1 cellular context compared by ENCODE assay signal in the genomic region with DNA sequence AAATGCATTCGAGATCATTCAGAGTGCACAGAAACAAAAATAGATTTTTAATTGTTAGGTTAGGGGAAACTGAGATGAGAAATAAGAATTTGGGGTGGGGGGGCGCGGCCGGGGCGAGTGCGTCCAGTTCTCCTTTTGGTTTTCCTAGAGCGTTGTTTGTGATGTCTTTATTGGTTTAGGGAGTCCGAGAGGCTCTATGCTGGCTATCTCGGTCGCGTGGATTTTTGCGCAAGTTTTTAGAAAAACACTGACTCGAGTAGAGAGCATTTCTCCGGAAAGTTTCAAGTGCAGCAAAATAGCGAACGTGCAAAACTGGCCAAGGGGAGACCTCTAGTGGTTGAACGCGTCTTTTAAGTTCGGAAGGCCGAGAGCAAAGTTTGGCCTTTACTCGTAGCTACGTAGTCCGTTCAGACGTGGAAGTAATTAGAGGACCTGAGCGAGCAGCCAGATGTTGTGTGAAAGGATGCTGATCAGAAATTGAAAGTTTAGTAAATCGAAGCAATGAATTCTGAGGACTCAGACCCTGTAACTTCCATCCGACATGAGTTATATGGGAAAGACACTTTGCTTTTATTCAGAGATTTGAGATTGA.
A peak's percentile ranks its signal among the peaks of the same experiment; 100 is the strongest.
TF ChIP-seq lines count a peak whose summit lies in the region.

No MANE protein-coding gene starts in this region.

TF ChIP-seq in HepG2, 621 proteins besides CTCF, POLR2A, EP300 and RAD21 (continued from another document and continues in another):
- TF ChIP-seq, protein P1, sequence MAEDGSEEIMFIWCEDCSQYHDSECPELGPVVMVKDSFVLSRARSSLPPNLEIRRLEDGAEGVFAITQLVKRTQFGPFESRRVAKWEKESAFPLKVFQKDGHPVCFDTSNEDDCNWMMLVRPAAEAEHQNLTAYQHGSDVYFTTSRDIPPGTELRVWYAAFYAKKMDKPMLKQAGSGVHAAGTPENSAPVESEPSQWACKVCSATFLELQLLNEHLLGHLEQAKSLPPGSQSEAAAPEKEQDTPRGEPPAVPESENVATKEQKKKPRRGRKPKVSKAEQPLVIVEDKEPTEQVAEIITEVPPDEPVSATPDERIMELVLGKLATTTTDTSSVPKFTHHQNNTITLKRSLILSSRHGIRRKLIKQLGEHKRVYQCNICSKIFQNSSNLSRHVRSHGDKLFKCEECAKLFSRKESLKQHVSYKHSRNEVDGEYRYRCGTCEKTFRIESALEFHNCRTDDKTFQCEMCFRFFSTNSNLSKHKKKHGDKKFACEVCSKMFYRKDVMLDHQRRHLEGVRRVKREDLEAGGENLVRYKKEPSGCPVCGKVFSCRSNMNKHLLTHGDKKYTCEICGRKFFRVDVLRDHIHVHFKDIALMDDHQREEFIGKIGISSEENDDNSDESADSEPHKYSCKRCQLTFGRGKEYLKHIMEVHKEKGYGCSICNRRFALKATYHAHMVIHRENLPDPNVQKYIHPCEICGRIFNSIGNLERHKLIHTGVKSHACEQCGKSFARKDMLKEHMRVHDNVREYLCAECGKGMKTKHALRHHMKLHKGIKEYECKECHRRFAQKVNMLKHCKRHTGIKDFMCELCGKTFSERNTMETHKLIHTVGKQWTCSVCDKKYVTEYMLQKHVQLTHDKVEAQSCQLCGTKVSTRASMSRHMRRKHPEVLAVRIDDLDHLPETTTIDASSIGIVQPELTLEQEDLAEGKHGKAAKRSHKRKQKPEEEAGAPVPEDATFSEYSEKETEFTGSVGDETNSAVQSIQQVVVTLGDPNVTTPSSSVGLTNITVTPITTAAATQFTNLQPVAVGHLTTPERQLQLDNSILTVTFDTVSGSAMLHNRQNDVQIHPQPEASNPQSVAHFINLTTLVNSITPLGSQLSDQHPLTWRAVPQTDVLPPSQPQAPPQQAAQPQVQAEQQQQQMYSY (CRISPR knock-in tag; IDR thresholded peaks at IDR 0.05): no peak
- peak; percentile 53; the same call in 1 of the 2 replicates for TF ChIP-seq ZMYM4 (CRISPR knock-in tag; IDR thresholded peaks at IDR 0.05)
- no peak for TF ChIP-seq SNRNP70 (IDR thresholded peaks at IDR 0.05; ENCODE audit: low read depth, low read length)
- TF ChIP-seq REPIN1 (CRISPR knock-in tag; IDR thresholded peaks at IDR 0.05; ENCODE audit: borderline replicate concordance, low read depth): no peak
- TF ChIP-seq, protein P2, sequence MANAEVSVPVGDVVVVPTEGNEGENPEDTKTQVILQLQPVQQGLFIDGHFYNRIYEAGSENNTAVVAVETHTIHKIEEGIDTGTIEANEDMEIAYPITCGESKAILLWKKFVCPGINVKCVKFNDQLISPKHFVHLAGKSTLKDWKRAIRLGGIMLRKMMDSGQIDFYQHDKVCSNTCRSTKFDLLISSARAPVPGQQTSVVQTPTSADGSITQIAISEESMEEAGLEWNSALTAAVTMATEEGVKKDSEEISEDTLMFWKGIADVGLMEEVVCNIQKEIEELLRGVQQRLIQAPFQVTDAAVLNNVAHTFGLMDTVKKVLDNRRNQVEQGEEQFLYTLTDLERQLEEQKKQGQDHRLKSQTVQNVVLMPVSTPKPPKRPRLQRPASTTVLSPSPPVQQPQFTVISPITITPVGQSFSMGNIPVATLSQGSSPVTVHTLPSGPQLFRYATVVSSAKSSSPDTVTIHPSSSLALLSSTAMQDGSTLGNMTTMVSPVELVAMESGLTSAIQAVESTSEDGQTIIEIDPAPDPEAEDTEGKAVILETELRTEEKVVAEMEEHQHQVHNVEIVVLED (CRISPR knock-in tag; IDR thresholded peaks at IDR 0.05; ENCODE audit: borderline replicate concordance): no peak
- no peak for TF ChIP-seq ZC3H4 (CRISPR knock-in tag; IDR thresholded peaks at IDR 0.05; ENCODE audit: borderline replicate concordance)
- TF ChIP-seq, protein P3, sequence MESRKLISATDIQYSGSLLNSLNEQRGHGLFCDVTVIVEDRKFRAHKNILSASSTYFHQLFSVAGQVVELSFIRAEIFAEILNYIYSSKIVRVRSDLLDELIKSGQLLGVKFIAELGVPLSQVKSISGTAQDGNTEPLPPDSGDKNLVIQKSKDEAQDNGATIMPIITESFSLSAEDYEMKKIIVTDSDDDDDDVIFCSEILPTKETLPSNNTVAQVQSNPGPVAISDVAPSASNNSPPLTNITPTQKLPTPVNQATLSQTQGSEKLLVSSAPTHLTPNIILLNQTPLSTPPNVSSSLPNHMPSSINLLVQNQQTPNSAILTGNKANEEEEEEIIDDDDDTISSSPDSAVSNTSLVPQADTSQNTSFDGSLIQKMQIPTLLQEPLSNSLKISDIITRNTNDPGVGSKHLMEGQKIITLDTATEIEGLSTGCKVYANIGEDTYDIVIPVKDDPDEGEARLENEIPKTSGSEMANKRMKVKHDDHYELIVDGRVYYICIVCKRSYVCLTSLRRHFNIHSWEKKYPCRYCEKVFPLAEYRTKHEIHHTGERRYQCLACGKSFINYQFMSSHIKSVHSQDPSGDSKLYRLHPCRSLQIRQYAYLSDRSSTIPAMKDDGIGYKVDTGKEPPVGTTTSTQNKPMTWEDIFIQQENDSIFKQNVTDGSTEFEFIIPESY (CRISPR knock-in tag; IDR thresholded peaks at IDR 0.05): no peak
- TF ChIP-seq ZNF530 (CRISPR knock-in tag; IDR thresholded peaks at IDR 0.05; ENCODE audit: low read depth): no peak
- TF ChIP-seq ZFY (CRISPR knock-in tag; IDR thresholded peaks at IDR 0.05): peak; percentile 32; the same call in 1 of the 2 replicates
- TF ChIP-seq KDM3A (CRISPR knock-in tag; IDR thresholded peaks at IDR 0.05; ENCODE audit: low read depth): peak; percentile 56; the same call in 1 of the 2 replicates
- TF ChIP-seq, protein P4, sequence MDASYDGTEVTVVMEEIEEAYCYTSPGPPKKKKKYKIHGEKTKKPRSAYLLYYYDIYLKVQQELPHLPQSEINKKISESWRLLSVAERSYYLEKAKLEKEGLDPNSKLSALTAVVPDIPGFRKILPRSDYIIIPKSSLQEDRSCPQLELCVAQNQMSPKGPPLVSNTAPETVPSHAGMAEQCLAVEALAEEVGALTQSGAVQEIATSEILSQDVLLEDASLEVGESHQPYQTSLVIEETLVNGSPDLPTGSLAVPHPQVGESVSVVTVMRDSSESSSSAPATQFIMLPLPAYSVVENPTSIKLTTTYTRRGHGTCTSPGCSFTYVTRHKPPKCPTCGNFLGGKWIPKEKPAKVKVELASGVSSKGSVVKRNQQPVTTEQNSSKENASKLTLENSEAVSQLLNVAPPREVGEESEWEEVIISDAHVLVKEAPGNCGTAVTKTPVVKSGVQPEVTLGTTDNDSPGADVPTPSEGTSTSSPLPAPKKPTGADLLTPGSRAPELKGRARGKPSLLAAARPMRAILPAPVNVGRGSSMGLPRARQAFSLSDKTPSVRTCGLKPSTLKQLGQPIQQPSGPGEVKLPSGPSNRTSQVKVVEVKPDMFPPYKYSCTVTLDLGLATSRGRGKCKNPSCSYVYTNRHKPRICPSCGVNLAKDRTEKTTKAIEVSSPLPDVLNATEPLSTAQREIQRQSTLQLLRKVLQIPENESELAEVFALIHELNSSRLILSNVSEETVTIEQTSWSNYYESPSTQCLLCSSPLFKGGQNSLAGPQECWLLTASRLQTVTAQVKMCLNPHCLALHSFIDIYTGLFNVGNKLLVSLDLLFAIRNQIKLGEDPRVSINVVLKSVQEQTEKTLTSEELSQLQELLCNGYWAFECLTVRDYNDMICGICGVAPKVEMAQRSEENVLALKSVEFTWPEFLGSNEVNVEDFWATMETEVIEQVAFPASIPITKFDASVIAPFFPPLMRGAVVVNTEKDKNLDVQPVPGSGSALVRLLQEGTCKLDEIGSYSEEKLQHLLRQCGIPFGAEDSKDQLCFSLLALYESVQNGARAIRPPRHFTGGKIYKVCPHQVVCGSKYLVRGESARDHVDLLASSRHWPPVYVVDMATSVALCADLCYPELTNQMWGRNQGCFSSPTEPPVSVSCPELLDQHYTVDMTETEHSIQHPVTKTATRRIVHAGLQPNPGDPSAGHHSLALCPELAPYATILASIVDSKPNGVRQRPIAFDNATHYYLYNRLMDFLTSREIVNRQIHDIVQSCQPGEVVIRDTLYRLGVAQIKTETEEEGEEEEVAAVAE (CRISPR knock-in tag; IDR thresholded peaks at IDR 0.05; ENCODE audit: borderline replicate concordance): no peak
- no peak for TF ChIP-seq SETDB1 (CRISPR knock-in tag; IDR thresholded peaks at IDR 0.05; ENCODE audit: borderline replicate concordance)
- TF ChIP-seq NCOR1 (IDR thresholded peaks at IDR 0.05; ENCODE audit: borderline replicate concordance, low read length): no peak
- TF ChIP-seq HHEX (CRISPR knock-in tag; IDR thresholded peaks at IDR 0.05): no peak
- no peak for TF ChIP-seq ZNF550 (CRISPR knock-in tag; IDR thresholded peaks at IDR 0.05; ENCODE audit: borderline replicate concordance)
- TF ChIP-seq PHF21A (CRISPR knock-in tag; IDR thresholded peaks at IDR 0.05): no peak; the same call in 1 of the 2 replicates
- no peak for TF ChIP-seq ZNF160 (CRISPR knock-in tag; IDR thresholded peaks at IDR 0.05)
- no peak for TF ChIP-seq ZNF136 (CRISPR knock-in tag; IDR thresholded peaks at IDR 0.05; ENCODE audit: low read depth)
- no peak for TF ChIP-seq PHF20 (CRISPR knock-in tag; IDR thresholded peaks at IDR 0.05)
- TF ChIP-seq, protein P5, sequence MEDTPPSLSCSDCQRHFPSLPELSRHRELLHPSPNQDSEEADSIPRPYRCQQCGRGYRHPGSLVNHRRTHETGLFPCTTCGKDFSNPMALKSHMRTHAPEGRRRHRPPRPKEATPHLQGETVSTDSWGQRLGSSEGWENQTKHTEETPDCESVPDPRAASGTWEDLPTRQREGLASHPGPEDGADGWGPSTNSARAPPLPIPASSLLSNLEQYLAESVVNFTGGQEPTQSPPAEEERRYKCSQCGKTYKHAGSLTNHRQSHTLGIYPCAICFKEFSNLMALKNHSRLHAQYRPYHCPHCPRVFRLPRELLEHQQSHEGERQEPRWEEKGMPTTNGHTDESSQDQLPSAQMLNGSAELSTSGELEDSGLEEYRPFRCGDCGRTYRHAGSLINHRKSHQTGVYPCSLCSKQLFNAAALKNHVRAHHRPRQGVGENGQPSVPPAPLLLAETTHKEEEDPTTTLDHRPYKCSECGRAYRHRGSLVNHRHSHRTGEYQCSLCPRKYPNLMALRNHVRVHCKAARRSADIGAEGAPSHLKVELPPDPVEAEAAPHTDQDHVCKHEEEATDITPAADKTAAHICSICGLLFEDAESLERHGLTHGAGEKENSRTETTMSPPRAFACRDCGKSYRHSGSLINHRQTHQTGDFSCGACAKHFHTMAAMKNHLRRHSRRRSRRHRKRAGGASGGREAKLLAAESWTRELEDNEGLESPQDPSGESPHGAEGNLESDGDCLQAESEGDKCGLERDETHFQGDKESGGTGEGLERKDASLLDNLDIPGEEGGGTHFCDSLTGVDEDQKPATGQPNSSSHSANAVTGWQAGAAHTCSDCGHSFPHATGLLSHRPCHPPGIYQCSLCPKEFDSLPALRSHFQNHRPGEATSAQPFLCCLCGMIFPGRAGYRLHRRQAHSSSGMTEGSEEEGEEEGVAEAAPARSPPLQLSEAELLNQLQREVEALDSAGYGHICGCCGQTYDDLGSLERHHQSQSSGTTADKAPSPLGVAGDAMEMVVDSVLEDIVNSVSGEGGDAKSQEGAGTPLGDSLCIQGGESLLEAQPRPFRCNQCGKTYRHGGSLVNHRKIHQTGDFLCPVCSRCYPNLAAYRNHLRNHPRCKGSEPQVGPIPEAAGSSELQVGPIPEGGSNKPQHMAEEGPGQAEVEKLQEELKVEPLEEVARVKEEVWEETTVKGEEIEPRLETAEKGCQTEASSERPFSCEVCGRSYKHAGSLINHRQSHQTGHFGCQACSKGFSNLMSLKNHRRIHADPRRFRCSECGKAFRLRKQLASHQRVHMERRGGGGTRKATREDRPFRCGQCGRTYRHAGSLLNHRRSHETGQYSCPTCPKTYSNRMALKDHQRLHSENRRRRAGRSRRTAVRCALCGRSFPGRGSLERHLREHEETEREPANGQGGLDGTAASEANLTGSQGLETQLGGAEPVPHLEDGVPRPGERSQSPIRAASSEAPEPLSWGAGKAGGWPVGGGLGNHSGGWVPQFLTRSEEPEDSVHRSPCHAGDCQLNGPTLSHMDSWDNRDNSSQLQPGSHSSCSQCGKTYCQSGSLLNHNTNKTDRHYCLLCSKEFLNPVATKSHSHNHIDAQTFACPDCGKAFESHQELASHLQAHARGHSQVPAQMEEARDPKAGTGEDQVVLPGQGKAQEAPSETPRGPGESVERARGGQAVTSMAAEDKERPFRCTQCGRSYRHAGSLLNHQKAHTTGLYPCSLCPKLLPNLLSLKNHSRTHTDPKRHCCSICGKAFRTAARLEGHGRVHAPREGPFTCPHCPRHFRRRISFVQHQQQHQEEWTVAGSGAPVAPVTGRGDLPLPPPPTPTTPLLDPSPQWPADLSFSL (CRISPR knock-in tag; IDR thresholded peaks at IDR 0.05): no peak
- TF ChIP-seq MIER2 (CRISPR knock-in tag; IDR thresholded peaks at IDR 0.05): 0 out of 2 replicates have a peak, but pooled peaks have one; percentile 41
- TF ChIP-seq ZNF781 (CRISPR knock-in tag; IDR thresholded peaks at IDR 0.05; ENCODE audit: borderline replicate concordance, not compliant biosample characterization): no peak
- 0 out of 2 replicates have a peak, but pooled peaks have one; percentile 18 for TF ChIP-seq BCL6 (CRISPR knock-in tag; IDR thresholded peaks at IDR 0.05)
- 0 out of 2 replicates have a peak, but pooled peaks have one; percentile 49 for TF ChIP-seq ZFP1 (CRISPR knock-in tag; IDR thresholded peaks at IDR 0.05)
- peak; percentile 38; the same call in 1 of the 2 replicates for TF ChIP-seq HOXA3 (CRISPR knock-in tag; IDR thresholded peaks at IDR 0.05)
- no peak for TF ChIP-seq NKX3-1 (CRISPR knock-in tag; IDR thresholded peaks at IDR 0.05)
- no peak for TF ChIP-seq SRF (IDR thresholded peaks at IDR 0.05; ENCODE audit: low read depth, low read length)
- TF ChIP-seq, protein P6, sequence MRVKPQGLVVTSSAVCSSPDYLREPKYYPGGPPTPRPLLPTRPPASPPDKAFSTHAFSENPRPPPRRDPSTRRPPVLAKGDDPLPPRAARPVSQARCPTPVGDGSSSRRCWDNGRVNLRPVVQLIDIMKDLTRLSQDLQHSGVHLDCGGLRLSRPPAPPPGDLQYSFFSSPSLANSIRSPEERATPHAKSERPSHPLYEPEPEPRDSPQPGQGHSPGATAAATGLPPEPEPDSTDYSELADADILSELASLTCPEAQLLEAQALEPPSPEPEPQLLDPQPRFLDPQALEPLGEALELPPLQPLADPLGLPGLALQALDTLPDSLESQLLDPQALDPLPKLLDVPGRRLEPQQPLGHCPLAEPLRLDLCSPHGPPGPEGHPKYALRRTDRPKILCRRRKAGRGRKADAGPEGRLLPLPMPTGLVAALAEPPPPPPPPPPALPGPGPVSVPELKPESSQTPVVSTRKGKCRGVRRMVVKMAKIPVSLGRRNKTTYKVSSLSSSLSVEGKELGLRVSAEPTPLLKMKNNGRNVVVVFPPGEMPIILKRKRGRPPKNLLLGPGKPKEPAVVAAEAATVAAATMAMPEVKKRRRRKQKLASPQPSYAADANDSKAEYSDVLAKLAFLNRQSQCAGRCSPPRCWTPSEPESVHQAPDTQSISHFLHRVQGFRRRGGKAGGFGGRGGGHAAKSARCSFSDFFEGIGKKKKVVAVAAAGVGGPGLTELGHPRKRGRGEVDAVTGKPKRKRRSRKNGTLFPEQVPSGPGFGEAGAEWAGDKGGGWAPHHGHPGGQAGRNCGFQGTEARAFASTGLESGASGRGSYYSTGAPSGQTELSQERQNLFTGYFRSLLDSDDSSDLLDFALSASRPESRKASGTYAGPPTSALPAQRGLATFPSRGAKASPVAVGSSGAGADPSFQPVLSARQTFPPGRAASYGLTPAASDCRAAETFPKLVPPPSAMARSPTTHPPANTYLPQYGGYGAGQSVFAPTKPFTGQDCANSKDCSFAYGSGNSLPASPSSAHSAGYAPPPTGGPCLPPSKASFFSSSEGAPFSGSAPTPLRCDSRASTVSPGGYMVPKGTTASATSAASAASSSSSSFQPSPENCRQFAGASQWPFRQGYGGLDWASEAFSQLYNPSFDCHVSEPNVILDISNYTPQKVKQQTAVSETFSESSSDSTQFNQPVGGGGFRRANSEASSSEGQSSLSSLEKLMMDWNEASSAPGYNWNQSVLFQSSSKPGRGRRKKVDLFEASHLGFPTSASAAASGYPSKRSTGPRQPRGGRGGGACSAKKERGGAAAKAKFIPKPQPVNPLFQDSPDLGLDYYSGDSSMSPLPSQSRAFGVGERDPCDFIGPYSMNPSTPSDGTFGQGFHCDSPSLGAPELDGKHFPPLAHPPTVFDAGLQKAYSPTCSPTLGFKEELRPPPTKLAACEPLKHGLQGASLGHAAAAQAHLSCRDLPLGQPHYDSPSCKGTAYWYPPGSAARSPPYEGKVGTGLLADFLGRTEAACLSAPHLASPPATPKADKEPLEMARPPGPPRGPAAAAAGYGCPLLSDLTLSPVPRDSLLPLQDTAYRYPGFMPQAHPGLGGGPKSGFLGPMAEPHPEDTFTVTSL (CRISPR knock-in tag; IDR thresholded peaks at IDR 0.05; ENCODE audit: borderline replicate concordance): no peak
